In genomic region chr13:55602784-55603183, GRCh38 we compare ENCODE assay signal across 8 cellular contexts.
"Had no signal": no experiment of that assay in that cellular context is flagged by ENCODE, and none has a peak within 500 bp of the region (broad histone marks: within the 10 kb centered on the region; RNA-seq: fewer than 3 reads in every experiment).

No MANE protein-coding gene starts in this region.

- H2AFZ ChIP-seq: GM23338 had no signal

- ATAC-seq: GM23338, K562 had no signal

- FAIRE-seq: H1, H54, HTR-8/SVneo, K562 had no signal

- H3K4me2 ChIP-seq: GM23338 had no signal

- H3K4me3 ChIP-seq: GM23338, K562 had no signal

- DNase-seq: H9, HCEC 1CT, KG1 had no signal
